In genomic region chr9:37582548-37583157, GRCh38 we compare ENCODE assay signal across 8 cellular contexts. TPM values are rescaled to one million over a fixed set of nuclear protein-coding genes. Genes with fewer than 3 reads are reported as not detected.
DNase-seq lines count a peak whose midpoint lies in the region; ATAC-seq and TF ChIP-seq lines count a peak whose summit lies in the region.

No MANE protein-coding gene starts in this region.

- H3K4me3 ChIP-seq in heart right ventricle (no peak overlapping the region), smooth muscle cell (no peak overlapping the region)

- peaks cover 0 to 74% (median 19%) of the 10 kb centered on the region in 9 donors for H3K36me3 ChIP-seq in heart right ventricle
- peaks cover 11% of the 10 kb centered on the region for H3K36me3 ChIP-seq in smooth muscle cell (ENCODE audit: low read depth)

- H3K9me3 Mint-ChIP-seq in activated B cell treated with CpG ODN at 0.5 μM for 24 hours: no peaks in the 10 kb centered on the region

- peaks cover 8% of the 10 kb centered on the region for H3F3A ChIP-seq in smooth muscle cell (ENCODE audit: low read depth)

- H3K27me3 Mint-ChIP-seq in activated B cell treated with CpG ODN at 0.5 μM for 24 hours: no peaks in the 10 kb centered on the region

- intact Hi-C loops in activated B cell treated with CpG ODN at 0.5 μM for 24 hours (cut with micrococcal nuclease): loop anchor here (1.0 to 5.0 kb wide), 3 partner anchors 10 to 485 kb away; partner anchors contain the start of genes SHB and TOMM5
- intact Hi-C loops in heart right ventricle (cut with DNase I): loop anchor here in 6 of 10 donors (10.0 kb wide), 5 partner anchors 108 to 212 kb away; partner anchors contain the start of genes EXOSC3 (in 2 of the 6) and TRMT10B (in 1 of the 6)

- H3K27me3 ChIP-seq in heart right ventricle (no peaks in the 10 kb centered on the region), smooth muscle cell (ENCODE audit: low read depth) (no peaks in the 10 kb centered on the region)

- peaks cover 51% of the 10 kb centered on the region for H3K36me3 Mint-ChIP-seq in activated B cell treated with CpG ODN at 0.5 μM for 24 hours (ENCODE audit: low read depth)

- peaks cover 21% of the 10 kb centered on the region for H3K4me1 Mint-ChIP-seq in activated B cell treated with CpG ODN at 0.5 μM for 24 hours

- POLR2A ChIA-PET in activated B cell treated with CpG ODN at 0.5 μM for 24 hours (lab: Charles Lee): interaction anchor here (1.3 to 1.6 kb wide), 1 partner anchor 10 kb away, joined by 6 to 8 read pairs; the partner anchor contains the start of gene TOMM5

- H3K4me2 ChIP-seq in smooth muscle cell: no peak overlapping the region

- no peak overlapping the region for H2AFZ ChIP-seq in smooth muscle cell (ENCODE audit: low read depth)

- no peak overlapping the region for H3K9ac ChIP-seq in smooth muscle cell (ENCODE audit: low read depth)

- H3K27ac ChIP-seq in heart right ventricle: no peak overlapping the region
- no peak overlapping the region for H3K27ac ChIP-seq in smooth muscle cell (ENCODE audit: low read depth)

- peaks cover 11% of the 10 kb centered on the region for H4K20me1 ChIP-seq in smooth muscle cell (ENCODE audit: low read depth)

- CTCF ChIA-PET in activated B cell treated with CpG ODN at 0.5 μM for 24 hours (lab: Charles Lee): interaction anchor here (1.4 kb wide), 1 partner anchor 9 kb away, joined by 5 read pairs; the partner anchor contains the start of gene TOMM5

- H3K9me3 ChIP-seq in heart right ventricle (no peaks in the 10 kb centered on the region), smooth muscle cell (replicated peaks; ENCODE audit: low read depth) (no peaks in the 10 kb centered on the region)

- peak overlapping the region; percentile 47 for H3K27ac Mint-ChIP-seq in activated B cell treated with CpG ODN at 0.5 μM for 24 hours

- DNase-seq in GM03348 (ENCODE audit: low spot score): peak; percentile 56
- peak; percentile 30 for DNase-seq in LoVo (ENCODE audit: low spot score)
- DNase-seq in activated B cell treated with CpG ODN at 0.5 μM for 24 hours: no peak
- DNase-seq in heart right ventricle: no peak
- DNase-seq in smooth muscle cell (lab: John Stamatoyannopoulos, UW; ENCODE audit: unreplicated experiment): no peak
- no peak for DNase-seq in stimulated activated CD4-positive, alpha-beta T cell treated with anti-CD3 and anti-CD28 coated beads, Interleukin-4, amount 100 ng/mL, for 24 hours

- H3K4me1 ChIP-seq in heart right ventricle: no peaks in the 10 kb centered on the region
- H3K4me1 ChIP-seq in smooth muscle cell (ENCODE audit: low read depth): no peaks in the 10 kb centered on the region

- TF ChIP-seq CTCF in activated B cell treated with CpG ODN at 0.5 μM for 24 hours (IDR thresholded peaks at IDR 0.05) (no peak), heart right ventricle (IDR thresholded peaks at IDR 0.05) (peak; percentile 44 to 83 (median 70)), smooth muscle cell (IDR thresholded peaks at IDR 0.05; ENCODE audit: borderline replicate concordance, insufficient read depth, poor library complexity, severe bottlenecking) (peak; percentile 74)

- WGBS in heart right ventricle, 2 donors: 78 to 80% methylated on average over 6 of the region's 6 CpGs
- WGBS in smooth muscle cell (ENCODE audit: low lambda C conversion rate): 86% methylated on average over 6 of the region's 6 CpGs

- ATAC-seq in activated B cell treated with CpG ODN at 0.5 μM for 24 hours (ENCODE audit: low read depth) (peak; percentile 69), heart right ventricle (peak in 4 of 8 donors; percentile 25 to 42 (median 34)), GM21526 (IDR thresholded peaks at IDR 0.05; ENCODE audit: low FRiP score, unreplicated experiment) (no peak), HG03139 (IDR thresholded peaks at IDR 0.05; ENCODE audit: unreplicated experiment) (no peak)

- H3K4me3 Mint-ChIP-seq in activated B cell treated with CpG ODN at 0.5 μM for 24 hours: no peak overlapping the region

- peaks cover 23% of the 10 kb centered on the region for H3K79me2 ChIP-seq in smooth muscle cell (ENCODE audit: low read depth)

RNA-seq across cellular contexts. Expression of gene FBXO10, which starts 6.5 kb away (rescaled TPM):
- 29.8 and 39.4 TPM in 2 replicates for total RNA-seq in activated B cell treated with CpG ODN at 0.5 μM for 24 hours
- 1 to 10 TPM; 4.8 to 7.4 (median 5.9) TPM for total RNA-seq in heart right ventricle
- 1 to 10 TPM; 2.3 to 3.3 TPM for polyA plus RNA-seq in heart right ventricle
- 3.5 and 6.4 TPM in 2 replicates for total RNA-seq in smooth muscle cell
- 4.8 and 7.0 TPM in 2 replicates for polyA plus RNA-seq in smooth muscle cell

RNA-seq across cellular contexts. Expression of gene TOMM5, which starts 9.7 kb away (rescaled TPM):
- total RNA-seq in activated B cell treated with CpG ODN at 0.5 μM for 24 hours (77.8 and 80.3 TPM in 2 replicates), heart right ventricle (10 to 100 TPM; 45.7 to 62.9 (median 52.1) TPM), smooth muscle cell (194 and 220 TPM in 2 replicates)
- polyA plus RNA-seq in heart right ventricle (100 to 1,000 TPM in 1 of 2 donors, 10 to 100 TPM in 1; 74.1 to 145 TPM), smooth muscle cell (221 and 296 TPM in 2 replicates)

Comparison
In these comparisons a context has a peak if more than half of its experiments do, and no peak if none do; other contexts are left out.
1. DNase-seq: peak in GM03348 (single experiment) and LoVo (single experiment); none in activated B cell treated with CpG ODN at 0.5 μM for 24 hours (single experiment), heart right ventricle (0 of 2), smooth muscle cell (single experiment) and stimulated activated CD4-positive, alpha-beta T cell treated with anti-CD3 and anti-CD28 coated beads, Interleukin-4, amount 100 ng/mL, for 24 hours (single experiment).